Comparison of ENCODE assay signal across 2 cellular contexts in genomic region chr4:162111078-162111477, GRCh38.
TF ChIP-seq lines count a peak whose summit lies in the region.

No MANE protein-coding gene starts in this region.

TF ChIP-seq in IMR-90, 13 proteins besides CTCF, POLR2A, EP300 and RAD21:
- TF ChIP-seq CEBPB (IDR thresholded peaks at IDR 0.05; ENCODE audit: low read depth, low read length) (peak; percentile 79), FOS (IDR thresholded peaks at IDR 0.05; ENCODE audit: low read depth, low read length) (no peak)
TF ChIP-seq in IMR-90: peak in this region for 1.

TF ChIP-seq in H1, 55 proteins besides CTCF, POLR2A, EP300 and RAD21:
- TF ChIP-seq CHD7 (IDR thresholded peaks at IDR 0.05; ENCODE audit: insufficient replicate concordance, low read length) (no peak), CEBPB (IDR thresholded peaks at IDR 0.05; ENCODE audit: low read depth, low read length) (peak; percentile 79; the same call in 1 of the 2 replicates)
